In the genomic region with DNA sequence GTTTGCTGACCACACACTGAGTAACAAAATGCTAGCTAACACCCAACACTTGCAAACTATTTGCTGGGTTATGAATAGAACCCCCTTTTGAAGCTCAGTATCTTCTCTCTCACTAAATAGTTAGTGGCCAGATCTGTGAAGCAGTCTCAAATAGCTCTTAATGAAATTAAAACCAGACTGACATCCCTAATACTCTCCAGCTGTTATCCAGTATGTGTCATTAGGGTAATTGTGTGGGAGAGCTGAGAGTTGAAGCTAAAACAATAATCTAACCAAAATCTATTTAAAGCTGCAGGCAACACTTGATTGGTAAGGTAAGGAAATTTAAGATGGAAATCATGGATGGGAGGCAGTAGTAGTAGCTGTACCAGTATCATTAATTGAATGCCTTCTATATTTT, we compare ENCODE assay signal across 16 cellular contexts.
DNase-seq lines count a peak whose midpoint lies in the region; ATAC-seq and TF ChIP-seq lines count a peak whose summit lies in the region.
"Had no signal": no experiment of that assay in that cellular context is flagged by ENCODE, and none has a peak within 500 bp of the region (broad histone marks: within the 10 kb centered on the region; RNA-seq: fewer than 3 reads in every experiment).

No MANE protein-coding gene starts in this region.

- no peak overlapping the region for H3K27ac Mint-ChIP-seq in activated CD4-positive, alpha-beta T cell treated with anti-CD3 and anti-CD28 coated beads for 36 hours
- H3K27ac Mint-ChIP-seq: CD4-positive, CD25-positive, alpha-beta regulatory T cell; H9; HFFc6 had no signal

- H2BK120ac ChIP-seq in mesenchymal stem cell (ENCODE audit: low read depth, low read length): no peak overlapping the region

- no peak overlapping the region for H4K8ac ChIP-seq in mesenchymal stem cell (ENCODE audit: low read length)

- H4K91ac ChIP-seq in mesenchymal stem cell (ENCODE audit: low read length): no peak overlapping the region

- H3K9me3 Mint-ChIP-seq in activated CD4-positive, alpha-beta T cell treated with anti-CD3 and anti-CD28 coated beads for 36 hours (ENCODE audit: low read depth): peaks cover 5% of the 10 kb centered on the region

- H3K9me3 ChIP-seq in WERI-Rb-1 (ENCODE audit: severe bottlenecking) (no peaks in the 10 kb centered on the region), mesenchymal stem cell (ENCODE audit: control insufficient read depth, low read length) (peaks cover 14% of the 10 kb centered on the region)

- H3K23ac ChIP-seq in mesenchymal stem cell (ENCODE audit: low read length in 2 of 2): no peak overlapping the region

- no peak for ATAC-seq in activated CD4-positive, alpha-beta T cell treated with anti-CD3 and anti-CD28 coated beads for 36 hours

- H3K27me3 Mint-ChIP-seq in activated CD4-positive, alpha-beta T cell treated with anti-CD3 and anti-CD28 coated beads for 36 hours: peaks cover 5% of the 10 kb centered on the region

- no peak overlapping the region for H3K4ac ChIP-seq in mesenchymal stem cell (ENCODE audit: low read depth in 1 of 2, low read length in 2 of 2)

- no peaks in the 10 kb centered on the region for H3K36me3 Mint-ChIP-seq in activated CD4-positive, alpha-beta T cell treated with anti-CD3 and anti-CD28 coated beads for 36 hours (ENCODE audit: low read depth)
- H3K36me3 Mint-ChIP-seq: CD4-positive, CD25-positive, alpha-beta regulatory T cell; IgD-negative memory B cell had no signal

- POLR2A ChIA-PET in activated CD4-positive, alpha-beta T cell treated with anti-CD3 and anti-CD28 coated beads for 36 hours (lab: Charles Lee): interaction anchor here (1.0 kb wide), 1 partner anchor 9 kb away, joined by 3 read pairs; no protein-coding TSS in a partner anchor

- no peak overlapping the region for H3K9ac ChIP-seq in mesenchymal stem cell (ENCODE audit: low read length)
- H3K9ac ChIP-seq: BLaER1 treated with 17β-estradiol and CSF1 and Interleukin-3, amounts not matched to agents 10 nM and 100 nM had no signal

- no peak overlapping the region for H2BK15ac ChIP-seq in mesenchymal stem cell (ENCODE audit: low read depth, poor library complexity, severe bottlenecking)

- intact Hi-C loops in activated CD4-positive, alpha-beta T cell treated with anti-CD3 and anti-CD28 coated beads for 36 hours (cut with DNase I, micrococcal nuclease): no loop called here

- no peak overlapping the region for H3K14ac ChIP-seq in mesenchymal stem cell (ENCODE audit: low read length in 2 of 2)

- H3K4me3 ChIP-seq in AG10803 (ENCODE audit: low read length) (no peak overlapping the region), WERI-Rb-1 (ENCODE audit: low read depth, low read length) (no peak overlapping the region), mesenchymal stem cell (ENCODE audit: insufficient read depth in 1 of 2, low read depth in 1 of 2, low read length in 2 of 2) (no peak overlapping the region)
- H3K4me3 ChIP-seq: BLaER1 treated with 17β-estradiol and CSF1 and Interleukin-3, amounts not matched to agents 10 nM and 100 nM had no signal

- no peaks in the 10 kb centered on the region for H3K4me1 ChIP-seq in mesenchymal stem cell (ENCODE audit: control insufficient read depth, insufficient read depth, low read depth, low read length)
- H3K4me1 ChIP-seq: BLaER1 treated with 17β-estradiol and CSF1 and Interleukin-3, amounts not matched to agents 10 nM and 100 nM had no signal

- no peaks in the 10 kb centered on the region for H3K79me1 ChIP-seq in mesenchymal stem cell (replicated peaks; ENCODE audit: low read length, poor library complexity, severe bottlenecking)

- no peak overlapping the region for H2BK5ac ChIP-seq in mesenchymal stem cell (ENCODE audit: low read depth, low read length, poor library complexity, severe bottlenecking)

- H3K27ac ChIP-seq in WERI-Rb-1: peak overlapping the region; percentile 35
- no peak overlapping the region for H3K27ac ChIP-seq in mesenchymal stem cell (ENCODE audit: low read length, poor library complexity, severe bottlenecking)
- H3K27ac ChIP-seq: 22Rv1; BLaER1 treated with 17β-estradiol and CSF1 and Interleukin-3, amounts not matched to agents 10 nM and 100 nM had no signal

- H2AFZ ChIP-seq in mesenchymal stem cell (ENCODE audit: low read depth, low read length): no peak overlapping the region

- TF ChIP-seq CTCF in AG10803 (conservative IDR thresholded peaks at IDR 0.05; ENCODE audit: low read length): no peak
- no peak for TF ChIP-seq CTCF in WERI-Rb-1 (IDR thresholded peaks at IDR 0.05; ENCODE audit: low read depth, low read length)

- no peaks in the 10 kb centered on the region for H3K36me3 ChIP-seq in WERI-Rb-1
- H3K36me3 ChIP-seq in mesenchymal stem cell (ENCODE audit: control insufficient read depth in 1 of 2, insufficient read depth in 2 of 2, low read depth in 1 of 2, low read length in 2 of 2): no peaks in the 10 kb centered on the region
- H3K36me3 ChIP-seq: BLaER1 treated with 17β-estradiol and CSF1 and Interleukin-3, amounts not matched to agents 10 nM and 100 nM had no signal

- no peak overlapping the region for H3K4me2 ChIP-seq in mesenchymal stem cell (ENCODE audit: low read length, poor library complexity, severe bottlenecking)
- H3K4me2 ChIP-seq: BLaER1 treated with 17β-estradiol and CSF1 and Interleukin-3, amounts not matched to agents 10 nM and 100 nM had no signal

- DNase-seq in AG10803 (ENCODE audit: low read depth): peak; percentile 8
- DNase-seq in NCI-H82 (lab: John Stamatoyannopoulos, UW): peak; percentile 94
- DNase-seq in WERI-Rb-1: no peak
- DNase-seq in myocyte (ENCODE audit: low read depth): peak; percentile 3
- no peak for DNase-seq in activated CD4-positive, alpha-beta T cell treated with anti-CD3 and anti-CD28 coated beads for 36 hours
- DNase-seq in mesenchymal stem cell: no peak
- no peak for DNase-seq in HCEC 1CT
- DNase-seq: CD4-positive, CD25-positive, alpha-beta regulatory T cell; DMS79 treated with DMSO at 0.1 percent for 48 hours; EL; GOT3; H9; HFFc6 had no signal

- H3K18ac ChIP-seq in mesenchymal stem cell (ENCODE audit: low read depth in 1 of 2, low read length in 2 of 2): no peak overlapping the region

- CTCF ChIA-PET in activated CD4-positive, alpha-beta T cell treated with anti-CD3 and anti-CD28 coated beads for 36 hours (lab: Charles Lee): no interaction called here

- H2BK12ac ChIP-seq in mesenchymal stem cell (ENCODE audit: low read length in 2 of 2): no peak overlapping the region

- no peaks in the 10 kb centered on the region for H3K27me3 ChIP-seq in WERI-Rb-1 (ENCODE audit: insufficient read depth, low read depth, severe bottlenecking)
- H3K27me3 ChIP-seq in mesenchymal stem cell (ENCODE audit: control insufficient read depth in 1 of 2, insufficient read depth in 1 of 2, low read length in 2 of 2): no peaks in the 10 kb centered on the region
- H3K27me3 ChIP-seq: BLaER1 treated with 17β-estradiol and CSF1 and Interleukin-3, amounts not matched to agents 10 nM and 100 nM had no signal

- H2AK5ac ChIP-seq in mesenchymal stem cell (ENCODE audit: low read length, severe bottlenecking): no peak overlapping the region

- H3K4me1 Mint-ChIP-seq in activated CD4-positive, alpha-beta T cell treated with anti-CD3 and anti-CD28 coated beads for 36 hours: no peaks in the 10 kb centered on the region
- H3K4me1 Mint-ChIP-seq: CD4-positive, CD25-positive, alpha-beta regulatory T cell; H9; IgD-negative memory B cell had no signal

- H3K4me3 Mint-ChIP-seq in activated CD4-positive, alpha-beta T cell treated with anti-CD3 and anti-CD28 coated beads for 36 hours: no peak overlapping the region
- H3K4me3 Mint-ChIP-seq: CD4-positive, CD25-positive, alpha-beta regulatory T cell; H9; HFFc6; IgD-negative memory B cell had no signal

Comparison
In these comparisons a context has a peak if more than half of its experiments do, and no peak if none do; other contexts are left out.
1. DNase-seq: peak in AG10803 (single experiment), NCI-H82 (single experiment) and myocyte (single experiment); none in WERI-Rb-1 (single experiment), activated CD4-positive, alpha-beta T cell treated with anti-CD3 and anti-CD28 coated beads for 36 hours (single experiment), mesenchymal stem cell (single experiment) and HCEC 1CT (single experiment).